Comparison of ENCODE assay signal across 1 cellular context in the genomic region with DNA sequence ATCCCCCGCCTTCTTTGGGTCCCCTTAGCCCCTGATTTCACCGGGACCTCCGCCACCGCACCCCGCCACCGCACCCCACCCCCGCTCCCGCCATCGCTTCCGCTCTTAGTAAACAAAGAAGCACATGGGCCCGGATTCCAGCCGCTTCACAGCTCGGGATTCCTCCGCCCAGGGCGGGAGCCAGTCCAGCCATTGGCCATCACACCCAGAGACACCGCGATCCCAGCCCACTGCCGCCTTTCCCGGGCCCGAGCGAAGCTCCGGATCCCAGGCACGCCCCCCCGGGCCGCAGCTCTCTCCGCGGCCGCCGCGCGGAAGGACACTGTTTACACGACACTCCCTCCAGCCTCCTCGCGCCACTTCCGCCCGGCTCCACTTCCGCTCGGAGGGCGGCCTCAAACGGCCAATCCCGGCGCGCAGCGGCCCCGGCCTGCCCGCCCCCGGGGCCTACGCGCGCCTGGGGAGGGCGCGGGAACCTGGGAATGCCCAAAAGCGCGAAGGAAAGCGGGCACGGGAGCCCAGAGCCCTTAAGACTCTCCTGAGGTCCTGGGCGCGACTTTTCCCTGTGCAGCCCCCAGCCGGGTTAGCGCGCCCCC.
TF ChIP-seq lines count a peak whose summit lies in the region.

No MANE protein-coding gene starts in this region.

TF ChIP-seq in HepG2, 621 proteins besides CTCF, POLR2A, EP300 and RAD21 (continued from another document and continues in another):
- TF ChIP-seq, protein P1, sequence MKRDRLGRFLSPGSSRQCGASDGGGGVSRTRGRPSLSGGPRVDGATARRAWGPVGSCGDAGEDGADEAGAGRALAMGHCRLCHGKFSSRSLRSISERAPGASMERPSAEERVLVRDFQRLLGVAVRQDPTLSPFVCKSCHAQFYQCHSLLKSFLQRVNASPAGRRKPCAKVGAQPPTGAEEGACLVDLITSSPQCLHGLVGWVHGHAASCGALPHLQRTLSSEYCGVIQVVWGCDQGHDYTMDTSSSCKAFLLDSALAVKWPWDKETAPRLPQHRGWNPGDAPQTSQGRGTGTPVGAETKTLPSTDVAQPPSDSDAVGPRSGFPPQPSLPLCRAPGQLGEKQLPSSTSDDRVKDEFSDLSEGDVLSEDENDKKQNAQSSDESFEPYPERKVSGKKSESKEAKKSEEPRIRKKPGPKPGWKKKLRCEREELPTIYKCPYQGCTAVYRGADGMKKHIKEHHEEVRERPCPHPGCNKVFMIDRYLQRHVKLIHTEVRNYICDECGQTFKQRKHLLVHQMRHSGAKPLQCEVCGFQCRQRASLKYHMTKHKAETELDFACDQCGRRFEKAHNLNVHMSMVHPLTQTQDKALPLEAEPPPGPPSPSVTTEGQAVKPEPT (CRISPR knock-in tag; IDR thresholded peaks at IDR 0.05; ENCODE audit: low read depth) = peak; percentile 72; the same call in 1 of the 2 replicates
- TF ChIP-seq NFRKB (IDR thresholded peaks at IDR 0.05) (no peak), TEAD3 (CRISPR knock-in tag; optimal IDR thresholded peaks at IDR 0.05; ENCODE audit: borderline replicate concordance) (peak; percentile 82), ZBTB1 (CRISPR knock-in tag; IDR thresholded peaks at IDR 0.05; ENCODE audit: borderline replicate concordance) (no peak), PAWR (CRISPR knock-in tag; IDR thresholded peaks at IDR 0.05; ENCODE audit: borderline replicate concordance) (no peak), RARG (CRISPR knock-in tag; IDR thresholded peaks at IDR 0.05; ENCODE audit: low read depth) (no peak), ZNF564 (CRISPR knock-in tag; IDR thresholded peaks at IDR 0.05) (peak; percentile 85; the same call in 1 of the 2 replicates), ZFP37 (CRISPR knock-in tag; IDR thresholded peaks at IDR 0.05; ENCODE audit: borderline replicate concordance) (peak; percentile 68; the same call in 1 of the 2 replicates), ZFP36L2 (CRISPR knock-in tag; IDR thresholded peaks at IDR 0.05) (no peak), RCOR2 (CRISPR knock-in tag; IDR thresholded peaks at IDR 0.05) (no peak), RBM22 (optimal IDR thresholded peaks at IDR 0.05; ENCODE audit: low read length) (no peak), ZFX (CRISPR knock-in tag; IDR thresholded peaks at IDR 0.05; ENCODE audit: low read depth) (peak; percentile 75), ZNF263 (CRISPR knock-in tag; IDR thresholded peaks at IDR 0.05) (no peak), ZNF550 (CRISPR knock-in tag; IDR thresholded peaks at IDR 0.05; ENCODE audit: borderline replicate concordance) (no peak), HOXA5 (CRISPR knock-in tag; IDR thresholded peaks at IDR 0.05) (peak; percentile 56), ZNF235 (CRISPR knock-in tag; IDR thresholded peaks at IDR 0.05; ENCODE audit: borderline replicate concordance) (no peak), HOXA3 (CRISPR knock-in tag; IDR thresholded peaks at IDR 0.05) (peak; percentile 89), MAZ (IDR thresholded peaks at IDR 0.05; ENCODE audit: borderline replicate concordance, low read depth, low read length) (peak; percentile 84; the same call in 1 of the 2 replicates), MAZ (CRISPR knock-in tag; IDR thresholded peaks at IDR 0.05; ENCODE audit: low read depth) (peak; percentile 92), DR1 (CRISPR knock-in tag; IDR thresholded peaks at IDR 0.05) (peak; percentile 44; the same call in 1 of the 2 replicates), CCAR2 (optimal IDR thresholded peaks at IDR 0.05; ENCODE audit: low read depth, low read length) (no peak), ZNF724P (CRISPR knock-in tag; IDR thresholded peaks at IDR 0.05; ENCODE audit: borderline replicate concordance) (peak; percentile 89), TARDBP (CRISPR knock-in tag; IDR thresholded peaks at IDR 0.05) (peak; percentile 79), KLF15 (CRISPR knock-in tag; IDR thresholded peaks at IDR 0.05; ENCODE audit: borderline replicate concordance) (peak; percentile 64; the same call in 1 of the 2 replicates), CBX2 (IDR thresholded peaks at IDR 0.05; ENCODE audit: low read depth, low read length) (no peak), CBX2 (CRISPR knock-in tag; IDR thresholded peaks at IDR 0.05; ENCODE audit: low read depth) (no peak), ATF1 (CRISPR knock-in tag; IDR thresholded peaks at IDR 0.05) (peak; percentile 74), MAFF (IDR thresholded peaks at IDR 0.05; ENCODE audit: low read depth, low read length) (no peak), ZNF670 (CRISPR knock-in tag; IDR thresholded peaks at IDR 0.05; ENCODE audit: borderline replicate concordance) (0 out of 2 replicates have a peak, but pooled peaks have one; percentile 63)
- TF ChIP-seq, protein P2, sequence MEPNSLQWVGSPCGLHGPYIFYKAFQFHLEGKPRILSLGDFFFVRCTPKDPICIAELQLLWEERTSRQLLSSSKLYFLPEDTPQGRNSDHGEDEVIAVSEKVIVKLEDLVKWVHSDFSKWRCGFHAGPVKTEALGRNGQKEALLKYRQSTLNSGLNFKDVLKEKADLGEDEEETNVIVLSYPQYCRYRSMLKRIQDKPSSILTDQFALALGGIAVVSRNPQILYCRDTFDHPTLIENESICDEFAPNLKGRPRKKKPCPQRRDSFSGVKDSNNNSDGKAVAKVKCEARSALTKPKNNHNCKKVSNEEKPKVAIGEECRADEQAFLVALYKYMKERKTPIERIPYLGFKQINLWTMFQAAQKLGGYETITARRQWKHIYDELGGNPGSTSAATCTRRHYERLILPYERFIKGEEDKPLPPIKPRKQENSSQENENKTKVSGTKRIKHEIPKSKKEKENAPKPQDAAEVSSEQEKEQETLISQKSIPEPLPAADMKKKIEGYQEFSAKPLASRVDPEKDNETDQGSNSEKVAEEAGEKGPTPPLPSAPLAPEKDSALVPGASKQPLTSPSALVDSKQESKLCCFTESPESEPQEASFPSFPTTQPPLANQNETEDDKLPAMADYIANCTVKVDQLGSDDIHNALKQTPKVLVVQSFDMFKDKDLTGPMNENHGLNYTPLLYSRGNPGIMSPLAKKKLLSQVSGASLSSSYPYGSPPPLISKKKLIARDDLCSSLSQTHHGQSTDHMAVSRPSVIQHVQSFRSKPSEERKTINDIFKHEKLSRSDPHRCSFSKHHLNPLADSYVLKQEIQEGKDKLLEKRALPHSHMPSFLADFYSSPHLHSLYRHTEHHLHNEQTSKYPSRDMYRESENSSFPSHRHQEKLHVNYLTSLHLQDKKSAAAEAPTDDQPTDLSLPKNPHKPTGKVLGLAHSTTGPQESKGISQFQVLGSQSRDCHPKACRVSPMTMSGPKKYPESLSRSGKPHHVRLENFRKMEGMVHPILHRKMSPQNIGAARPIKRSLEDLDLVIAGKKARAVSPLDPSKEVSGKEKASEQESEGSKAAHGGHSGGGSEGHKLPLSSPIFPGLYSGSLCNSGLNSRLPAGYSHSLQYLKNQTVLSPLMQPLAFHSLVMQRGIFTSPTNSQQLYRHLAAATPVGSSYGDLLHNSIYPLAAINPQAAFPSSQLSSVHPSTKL (CRISPR knock-in tag; IDR thresholded peaks at IDR 0.05) = peak; percentile 79; the same call in 1 of the 2 replicates
- TF ChIP-seq, protein P3, sequence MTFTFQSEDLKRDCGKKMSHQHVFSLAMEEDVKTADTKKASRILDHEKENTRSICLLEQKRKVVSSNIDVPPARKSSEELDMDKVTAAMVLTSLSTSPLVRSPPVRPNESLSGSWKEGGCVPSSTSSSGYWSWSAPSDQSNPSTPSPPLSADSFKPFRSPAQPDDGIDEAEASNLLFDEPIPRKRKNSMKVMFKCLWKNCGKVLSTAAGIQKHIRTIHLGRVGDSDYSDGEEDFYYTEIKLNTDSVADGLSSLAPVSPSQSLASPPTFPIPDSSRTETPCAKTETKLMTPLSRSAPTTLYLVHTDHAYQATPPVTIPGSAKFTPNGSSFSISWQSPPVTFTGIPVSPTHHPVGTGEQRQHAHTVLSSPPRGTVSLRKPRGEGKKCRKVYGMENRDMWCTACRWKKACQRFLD (CRISPR knock-in tag; IDR thresholded peaks at IDR 0.05; ENCODE audit: borderline replicate concordance) = peak; percentile 27; the same call in 1 of the 2 replicates
- TF ChIP-seq, protein P4, sequence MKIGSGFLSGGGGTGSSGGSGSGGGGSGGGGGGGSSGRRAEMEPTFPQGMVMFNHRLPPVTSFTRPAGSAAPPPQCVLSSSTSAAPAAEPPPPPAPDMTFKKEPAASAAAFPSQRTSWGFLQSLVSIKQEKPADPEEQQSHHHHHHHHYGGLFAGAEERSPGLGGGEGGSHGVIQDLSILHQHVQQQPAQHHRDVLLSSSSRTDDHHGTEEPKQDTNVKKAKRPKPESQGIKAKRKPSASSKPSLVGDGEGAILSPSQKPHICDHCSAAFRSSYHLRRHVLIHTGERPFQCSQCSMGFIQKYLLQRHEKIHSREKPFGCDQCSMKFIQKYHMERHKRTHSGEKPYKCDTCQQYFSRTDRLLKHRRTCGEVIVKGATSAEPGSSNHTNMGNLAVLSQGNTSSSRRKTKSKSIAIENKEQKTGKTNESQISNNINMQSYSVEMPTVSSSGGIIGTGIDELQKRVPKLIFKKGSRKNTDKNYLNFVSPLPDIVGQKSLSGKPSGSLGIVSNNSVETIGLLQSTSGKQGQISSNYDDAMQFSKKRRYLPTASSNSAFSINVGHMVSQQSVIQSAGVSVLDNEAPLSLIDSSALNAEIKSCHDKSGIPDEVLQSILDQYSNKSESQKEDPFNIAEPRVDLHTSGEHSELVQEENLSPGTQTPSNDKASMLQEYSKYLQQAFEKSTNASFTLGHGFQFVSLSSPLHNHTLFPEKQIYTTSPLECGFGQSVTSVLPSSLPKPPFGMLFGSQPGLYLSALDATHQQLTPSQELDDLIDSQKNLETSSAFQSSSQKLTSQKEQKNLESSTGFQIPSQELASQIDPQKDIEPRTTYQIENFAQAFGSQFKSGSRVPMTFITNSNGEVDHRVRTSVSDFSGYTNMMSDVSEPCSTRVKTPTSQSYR (CRISPR knock-in tag; IDR thresholded peaks at IDR 0.05; ENCODE audit: borderline replicate concordance) = peak; percentile 29; the same call in 1 of the 2 replicates
- TF ChIP-seq, protein P5, sequence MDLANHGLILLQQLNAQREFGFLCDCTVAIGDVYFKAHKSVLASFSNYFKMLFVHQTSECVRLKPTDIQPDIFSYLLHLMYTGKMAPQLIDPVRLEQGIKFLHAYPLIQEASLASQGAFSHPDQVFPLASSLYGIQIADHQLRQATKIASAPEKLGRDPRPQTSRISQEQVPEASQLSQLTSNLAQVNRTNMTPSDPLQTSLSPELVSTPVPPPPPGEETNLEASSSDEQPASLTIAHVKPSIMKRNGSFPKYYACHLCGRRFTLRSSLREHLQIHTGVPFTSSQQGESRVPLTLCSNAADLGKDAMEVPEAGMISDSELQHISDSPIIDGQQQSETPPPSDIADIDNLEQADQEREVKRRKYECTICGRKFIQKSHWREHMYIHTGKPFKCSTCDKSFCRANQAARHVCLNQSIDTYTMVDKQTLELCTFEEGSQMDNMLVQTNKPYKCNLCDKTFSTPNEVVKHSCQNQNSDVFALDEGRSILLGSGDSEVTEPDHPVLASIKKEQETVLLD (CRISPR knock-in tag; IDR thresholded peaks at IDR 0.05; ENCODE audit: low read depth) = peak; percentile 93
- TF ChIP-seq, protein P6, sequence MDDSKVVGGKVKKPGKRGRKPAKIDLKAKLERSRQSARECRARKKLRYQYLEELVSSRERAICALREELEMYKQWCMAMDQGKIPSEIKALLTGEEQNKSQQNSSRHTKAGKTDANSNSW (CRISPR knock-in tag; IDR thresholded peaks at IDR 0.05; ENCODE audit: borderline replicate concordance) = 0 out of 2 replicates have a peak, but pooled peaks have one; percentile 43
- TF ChIP-seq, protein P7, sequence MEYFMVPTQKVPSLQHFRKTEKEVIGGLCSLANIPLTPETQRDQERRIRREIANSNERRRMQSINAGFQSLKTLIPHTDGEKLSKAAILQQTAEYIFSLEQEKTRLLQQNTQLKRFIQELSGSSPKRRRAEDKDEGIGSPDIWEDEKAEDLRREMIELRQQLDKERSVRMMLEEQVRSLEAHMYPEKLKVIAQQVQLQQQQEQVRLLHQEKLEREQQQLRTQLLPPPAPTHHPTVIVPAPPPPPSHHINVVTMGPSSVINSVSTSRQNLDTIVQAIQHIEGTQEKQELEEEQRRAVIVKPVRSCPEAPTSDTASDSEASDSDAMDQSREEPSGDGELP (IDR thresholded peaks at IDR 0.05; ENCODE audit: borderline replicate concordance, low read depth) = peak; percentile 67; the same call in 1 of the 2 replicates
- TF ChIP-seq, protein P8, sequence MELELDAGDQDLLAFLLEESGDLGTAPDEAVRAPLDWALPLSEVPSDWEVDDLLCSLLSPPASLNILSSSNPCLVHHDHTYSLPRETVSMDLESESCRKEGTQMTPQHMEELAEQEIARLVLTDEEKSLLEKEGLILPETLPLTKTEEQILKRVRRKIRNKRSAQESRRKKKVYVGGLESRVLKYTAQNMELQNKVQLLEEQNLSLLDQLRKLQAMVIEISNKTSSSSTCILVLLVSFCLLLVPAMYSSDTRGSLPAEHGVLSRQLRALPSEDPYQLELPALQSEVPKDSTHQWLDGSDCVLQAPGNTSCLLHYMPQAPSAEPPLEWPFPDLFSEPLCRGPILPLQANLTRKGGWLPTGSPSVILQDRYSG (CRISPR knock-in tag; IDR thresholded peaks at IDR 0.05) = no peak
- TF ChIP-seq, protein P9, sequence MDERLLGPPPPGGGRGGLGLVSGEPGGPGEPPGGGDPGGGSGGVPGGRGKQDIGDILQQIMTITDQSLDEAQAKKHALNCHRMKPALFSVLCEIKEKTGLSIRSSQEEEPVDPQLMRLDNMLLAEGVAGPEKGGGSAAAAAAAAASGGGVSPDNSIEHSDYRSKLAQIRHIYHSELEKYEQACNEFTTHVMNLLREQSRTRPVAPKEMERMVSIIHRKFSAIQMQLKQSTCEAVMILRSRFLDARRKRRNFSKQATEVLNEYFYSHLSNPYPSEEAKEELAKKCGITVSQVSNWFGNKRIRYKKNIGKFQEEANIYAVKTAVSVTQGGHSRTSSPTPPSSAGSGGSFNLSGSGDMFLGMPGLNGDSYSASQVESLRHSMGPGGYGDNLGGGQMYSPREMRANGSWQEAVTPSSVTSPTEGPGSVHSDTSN (CRISPR knock-in tag; IDR thresholded peaks at IDR 0.05) = no peak
- TF ChIP-seq, protein P10, sequence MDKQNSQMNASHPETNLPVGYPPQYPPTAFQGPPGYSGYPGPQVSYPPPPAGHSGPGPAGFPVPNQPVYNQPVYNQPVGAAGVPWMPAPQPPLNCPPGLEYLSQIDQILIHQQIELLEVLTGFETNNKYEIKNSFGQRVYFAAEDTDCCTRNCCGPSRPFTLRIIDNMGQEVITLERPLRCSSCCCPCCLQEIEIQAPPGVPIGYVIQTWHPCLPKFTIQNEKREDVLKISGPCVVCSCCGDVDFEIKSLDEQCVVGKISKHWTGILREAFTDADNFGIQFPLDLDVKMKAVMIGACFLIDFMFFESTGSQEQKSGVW (CRISPR knock-in tag; IDR thresholded peaks at IDR 0.05; ENCODE audit: borderline replicate concordance) = no peak
- TF ChIP-seq, protein P11, sequence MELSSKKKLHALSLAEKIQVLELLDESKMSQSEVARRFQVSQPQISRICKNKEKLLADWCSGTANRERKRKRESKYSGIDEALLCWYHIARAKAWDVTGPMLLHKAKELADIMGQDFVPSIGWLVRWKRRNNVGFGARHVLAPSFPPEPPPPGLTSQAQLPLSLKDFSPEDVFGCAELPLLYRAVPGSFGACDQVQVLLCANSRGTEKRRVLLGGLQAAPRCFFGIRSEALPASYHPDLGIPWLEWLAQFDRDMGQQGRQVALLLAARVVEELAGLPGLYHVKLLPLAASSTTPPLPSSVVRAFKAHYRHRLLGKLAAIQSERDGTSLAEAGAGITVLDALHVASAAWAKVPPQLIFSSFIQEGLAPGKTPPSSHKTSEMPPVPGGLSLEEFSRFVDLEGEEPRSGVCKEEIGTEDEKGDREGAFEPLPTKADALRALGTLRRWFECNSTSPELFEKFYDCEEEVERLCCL (CRISPR knock-in tag; IDR thresholded peaks at IDR 0.05; ENCODE audit: borderline replicate concordance) = no peak
